Comparison of ENCODE assay signal across 1 cellular context in the genomic region with DNA sequence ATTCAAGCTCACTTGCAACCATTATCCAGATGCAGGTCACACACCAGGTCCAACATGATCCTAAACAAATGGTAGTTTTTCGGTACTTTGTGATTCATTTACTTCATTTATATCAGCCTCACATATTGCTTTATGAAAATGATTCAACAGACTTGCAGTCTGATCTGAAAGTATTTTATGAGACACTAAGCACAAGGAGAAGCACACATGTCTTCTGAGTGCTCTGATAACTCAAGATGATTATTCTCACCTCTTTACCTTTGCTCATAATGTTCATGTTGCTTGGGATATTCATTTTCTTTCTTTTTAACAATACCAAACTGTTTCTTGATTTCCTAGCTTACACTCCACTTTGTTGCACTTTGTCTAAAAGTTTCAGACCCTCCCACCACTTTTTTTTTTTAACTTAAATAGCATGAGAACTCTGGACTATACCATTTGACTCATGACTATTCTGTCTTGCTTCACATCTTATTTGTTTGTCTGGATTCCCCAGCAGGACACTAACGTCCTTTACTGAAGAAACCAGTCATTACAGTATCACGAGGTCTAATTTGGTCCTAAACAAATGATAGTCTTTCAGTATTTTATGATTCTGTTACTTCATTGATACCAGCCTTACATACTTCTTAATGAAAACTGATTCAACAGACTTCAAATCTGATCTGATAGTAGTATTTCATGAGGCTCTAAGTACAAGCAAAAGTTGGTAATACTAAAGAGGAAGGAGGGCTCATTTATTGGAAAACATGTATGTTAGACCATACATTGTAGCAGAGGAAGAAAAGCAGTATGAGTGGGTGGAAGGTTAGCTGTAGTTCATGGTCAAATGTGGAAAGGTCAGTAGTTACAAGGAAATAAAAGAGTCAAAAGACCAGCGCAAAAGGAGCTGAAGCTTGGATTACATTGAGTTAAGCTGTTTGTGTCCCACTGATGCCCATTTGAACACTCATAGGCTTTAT.
TF ChIP-seq lines count a peak whose summit lies in the region.

No MANE protein-coding gene starts in this region.

TF ChIP-seq in SK-N-SH, 30 proteins besides CTCF, POLR2A, EP300 and RAD21:
- TF ChIP-seq REST (IDR thresholded peaks at IDR 0.05; ENCODE audit: low read depth, low read length) (no peak), SMC3 (IDR thresholded peaks at IDR 0.05; ENCODE audit: low read depth, low read length) (no peak), IRF3 (IDR thresholded peaks at IDR 0.05; ENCODE audit: low read depth, low read length) (no peak), TCF12 (IDR thresholded peaks at IDR 0.05) (no peak), FOXM1 (IDR thresholded peaks at IDR 0.05; ENCODE audit: low read depth) (no peak), CHD2 (IDR thresholded peaks at IDR 0.05; ENCODE audit: low read length, partially characterized antibody) (no peak), FOSL2 (IDR thresholded peaks at IDR 0.05; ENCODE audit: borderline replicate concordance, low read depth) (no peak)
